Comparison of ENCODE assay signal across 12 cellular contexts in genomic region chr22:17672417-17672991, GRCh38. TPM values are rescaled to one million over a fixed set of nuclear protein-coding genes. Genes with fewer than 3 reads are reported as not detected.
DNase-seq lines count a peak whose midpoint lies in the region; ATAC-seq, FAIRE-seq and TF ChIP-seq lines count a peak whose summit lies in the region.
"Had no signal": no experiment of that assay in that cellular context is flagged by ENCODE, and none has a peak within 500 bp of the region (broad histone marks: within the 10 kb centered on the region; RNA-seq: fewer than 3 reads in every experiment).

No MANE protein-coding gene starts in this region.

- TF ChIP-seq CTCF in A549 (IDR thresholded peaks at IDR 0.05): no peak
- TF ChIP-seq CTCF in astrocyte (IDR thresholded peaks at IDR 0.05; ENCODE audit: insufficient read depth, low read depth, low read length): no peak
- no peak for TF ChIP-seq CTCF in mesothelial cell of epicardium (IDR thresholded peaks at IDR 0.05; ENCODE audit: unreplicated experiment)
- no peak for TF ChIP-seq CTCF in vagina (IDR thresholded peaks at IDR 0.05)

- intact Hi-C loops in head of caudate nucleus (cut with DNase I): no loop called here
- intact Hi-C loops in vagina (cut with DNase I): no loop called here

- WGBS in A549 (ENCODE audit: missing lambda C conversion rate): 88% methylated on average over 2 of the region's 2 CpGs

- no peak overlapping the region for H3K27ac Mint-ChIP-seq in astrocyte (ENCODE audit: unreplicated experiment)
- peak overlapping the region; percentile 1 for H3K27ac Mint-ChIP-seq in mesothelial cell of epicardium

- peaks cover 28% of the 10 kb centered on the region for H3K79me2 ChIP-seq in astrocyte (ENCODE audit: insufficient read depth, low read length)

- DNase-seq in A549 (ENCODE audit: low read depth in 1 of 2, low spot score in 1 of 2): no peak
- no peak for DNase-seq in GM12891 (ENCODE audit: insufficient read length, low spot score)
- peak; percentile 81 for DNase-seq in astrocyte (ENCODE audit: low read depth)
- DNase-seq in mesothelial cell of epicardium (ENCODE audit: low spot score in 2 of 2, unreplicated experiment in 2 of 2): no peak
- DNase-seq in head of caudate nucleus: no peak
- no peak for DNase-seq in vagina (ENCODE audit: extremely low spot score in 2 of 2)
- DNase-seq: activated CD8-positive, alpha-beta memory T cell treated with anti-CD3 and anti-CD28 coated beads for 24 hours; COR-L47; NCI-H1436 treated with DMSO at 0.1 percent for 48 hours had no signal

- H3K27me3 ChIP-seq in astrocyte (ENCODE audit: insufficient read depth, low read length): no peaks in the 10 kb centered on the region
- H3K27me3 ChIP-seq in vagina: no peaks in the 10 kb centered on the region

- no peak for FAIRE-seq in A549 (lab: Jason Lieb, UNC)
- FAIRE-seq in GM12891 (lab: Jason Lieb, UNC): peak; percentile 16
- no peak for FAIRE-seq in astrocyte (lab: Jason Lieb, UNC)
- FAIRE-seq: colon had no signal

- no peaks in the 10 kb centered on the region for H3K9me3 Mint-ChIP-seq in astrocyte (ENCODE audit: unreplicated experiment)
- H3K9me3 Mint-ChIP-seq in mesothelial cell of epicardium: no peaks in the 10 kb centered on the region

- H3K4me2 ChIP-seq in A549 (peak overlapping the region; percentile 70), astrocyte (ENCODE audit: low read length) (peak overlapping the region; percentile 61)

- peaks cover 30% of the 10 kb centered on the region for H4K20me1 ChIP-seq in astrocyte (ENCODE audit: insufficient read depth, low read length)

- H3K36me3 Mint-ChIP-seq in astrocyte (ENCODE audit: low read depth, unreplicated experiment) (peaks cover 9% of the 10 kb centered on the region), mesothelial cell of epicardium (peaks cover 12% of the 10 kb centered on the region)

- H3K4me1 ChIP-seq in A549: peaks cover 25% of the 10 kb centered on the region
- H3K4me1 ChIP-seq in astrocyte (ENCODE audit: insufficient read depth, low read length): peaks cover 12% of the 10 kb centered on the region
- peaks cover 13% of the 10 kb centered on the region for H3K4me1 ChIP-seq in vagina

- H3K27ac ChIP-seq in A549 (peak overlapping the region; percentile 39 to 60; a peak in 4 of 6 replicates), astrocyte (ENCODE audit: low read depth, low read length) (peak overlapping the region; percentile 66), vagina (no peak overlapping the region)

- CTCF ChIA-PET in A549 (lab: Yijun Ruan, JAX): no interaction called here

- H3K4me3 ChIP-seq in A549 (no peak overlapping the region), astrocyte (ENCODE audit: insufficient read depth, low read depth, low read length) (no peak overlapping the region), vagina (no peak overlapping the region)

- ATAC-seq in A549 (no peak; a peak in 1 of 6 replicates), GM19463 (IDR thresholded peaks at IDR 0.05; ENCODE audit: unreplicated experiment) (no peak), GM21737 (IDR thresholded peaks at IDR 0.05; ENCODE audit: unreplicated experiment) (no peak)

- H3K4me3 Mint-ChIP-seq in astrocyte (ENCODE audit: unreplicated experiment): no peak overlapping the region
- H3K4me3 Mint-ChIP-seq in mesothelial cell of epicardium: no peak overlapping the region

- TF ChIP-seq EP300 in A549 (IDR thresholded peaks at IDR 0.05): no peak

- H3K4me1 Mint-ChIP-seq in astrocyte (ENCODE audit: low read depth, unreplicated experiment) (peaks cover 9% of the 10 kb centered on the region), mesothelial cell of epicardium (peaks cover 26% of the 10 kb centered on the region)

- no peaks in the 10 kb centered on the region for H3K27me3 Mint-ChIP-seq in astrocyte (ENCODE audit: low read depth, unreplicated experiment)
- no peaks in the 10 kb centered on the region for H3K27me3 Mint-ChIP-seq in mesothelial cell of epicardium (ENCODE audit: low read depth)

- no peak overlapping the region for H2AFZ ChIP-seq in astrocyte (ENCODE audit: low read depth, low read length)

- TF ChIP-seq RAD21 in A549 (conservative IDR thresholded peaks at IDR 0.05 in 1 of 2, IDR thresholded peaks at IDR 0.05 in 1 of 2): no peak

- peak overlapping the region; percentile 48 for H3K9ac ChIP-seq in astrocyte (ENCODE audit: low read length)

- POLR2A ChIA-PET in A549 (lab: Yijun Ruan, JAX): interaction anchor here (0.7 kb wide), 1 partner anchor 33 kb away, joined by 3 read pairs; no protein-coding TSS in a partner anchor

- H3K9me3 ChIP-seq in A549: no peaks in the 10 kb centered on the region
- no peaks in the 10 kb centered on the region for H3K9me3 ChIP-seq in astrocyte (ENCODE audit: insufficient read depth, low read depth, low read length)
- no peaks in the 10 kb centered on the region for H3K9me3 ChIP-seq in vagina

- no peak for TF ChIP-seq POLR2A in A549 (IDR thresholded peaks at IDR 0.05; ENCODE audit: low read length)
- TF ChIP-seq POLR2A in GM12891 (IDR thresholded peaks at IDR 0.05; ENCODE audit: low read depth, low read length): no peak
- no peak for TF ChIP-seq POLR2A in vagina (IDR thresholded peaks at IDR 0.05)

- H3K36me3 ChIP-seq in astrocyte (ENCODE audit: insufficient read depth, low read length) (peaks cover 3% of the 10 kb centered on the region), vagina (no peaks in the 10 kb centered on the region)

TF ChIP-seq in A549, 52 proteins besides CTCF, POLR2A, EP300 and RAD21 (continues in another document):
- TF ChIP-seq CBX8 (IDR thresholded peaks at IDR 0.05): no peak
- TF ChIP-seq USF2 (IDR thresholded peaks at IDR 0.05): no peak
- TF ChIP-seq EHMT2 (IDR thresholded peaks at IDR 0.05; ENCODE audit: low read depth): no peak
- no peak for TF ChIP-seq HMGXB4 (CRISPR knock-in tag; IDR thresholded peaks at IDR 0.05; ENCODE audit: borderline replicate concordance)

TF ChIP-seq in GM12891, 5 proteins besides CTCF, POLR2A, EP300 and RAD21:
- TF ChIP-seq PAX5 (IDR thresholded peaks at IDR 0.05; ENCODE audit: insufficient read depth, low read length, severe bottlenecking) (no peak), POU2F2 (IDR thresholded peaks at IDR 0.05; ENCODE audit: low read depth, low read length) (no peak), POLR2AphosphoS5 (IDR thresholded peaks at IDR 0.05; ENCODE audit: low read depth, low read length) (no peak), SPI1 (IDR thresholded peaks at IDR 0.05; ENCODE audit: low read depth, low read length) (no peak), TAF1 (IDR thresholded peaks at IDR 0.05; ENCODE audit: low read depth, low read length) (no peak)

RNA-seq across cellular contexts. Expression of gene BCL2L13, which starts 33.9 kb away (rescaled TPM):
- polyA plus RNA-seq in A549 (2011; rRNA removed) (44.9 and 46.4 TPM in 2 replicates), A549 (2017; fragmentation: RNase III; extraction: RNeasy Plus Mini Kit Qiagen cat#74134 plus additional on column Dnase treatment) (32.9 to 38.3 TPM (median 36.9 TPM) in 3 replicates)
- 22.6 and 28.3 TPM in 2 replicates for polyA plus RNA-seq in A549 (2012; cell fraction: cytosol; rRNA removed)
- polyA plus RNA-seq in A549 (2012; cell fraction: nucleus; rRNA removed): 13.3 and 17.2 TPM in 2 replicates
- polyA minus RNA-seq in A549 (2011; rRNA and poly(A)+ RNA removed): 40.7 and 49.3 TPM in 2 replicates
- 24.0 TPM for polyA plus RNA-seq in GM12891 (2012; ENCODE audit: low read depth, missing spikeins)
- total RNA-seq in astrocyte (69.0 and 74.0 TPM in 2 replicates), mesothelial cell of epicardium (30.4 to 33.9 TPM (median 30.8 TPM) in 3 replicates), vagina (41.3 TPM)

RNA-seq across cellular contexts. Expression of gene ATP6V1E1, which starts 44.0 kb away (rescaled TPM):
- polyA plus RNA-seq in A549 (2011; rRNA removed): 112 and 119 TPM in 2 replicates
- polyA plus RNA-seq in A549 (2012; cell fraction: cytosol; rRNA removed): 55.6 and 60.1 TPM in 2 replicates
- 26.2 and 49.3 TPM in 2 replicates for polyA plus RNA-seq in A549 (2012; cell fraction: nucleus; rRNA removed)
- polyA plus RNA-seq in A549 (2017; fragmentation: RNase III; extraction: RNeasy Plus Mini Kit Qiagen cat#74134 plus additional on column Dnase treatment): 116 to 123 TPM (median 121 TPM) in 3 replicates
- polyA minus RNA-seq in A549 (2011; rRNA and poly(A)+ RNA removed): 38.9 and 39.2 TPM in 2 replicates
- 95.9 TPM for polyA plus RNA-seq in GM12891 (2012; ENCODE audit: low read depth, missing spikeins)
- total RNA-seq in astrocyte: 153 and 160 TPM in 2 replicates
- total RNA-seq in mesothelial cell of epicardium: 52.6 to 54.1 TPM (median 53.2 TPM) in 3 replicates
- total RNA-seq in vagina: 88.9 TPM
